ENCODE assay signal across 1 cellular context in genomic region chr1:198254948-198255347, GRCh38.
TF ChIP-seq lines count a peak whose summit lies in the region.

No MANE protein-coding gene starts in this region.

TF ChIP-seq in SK-N-SH treated with all-trans-retinoic acid at 6 μM for 48 hours, 23 proteins besides CTCF, POLR2A, EP300 and RAD21 (continued from another document):
- TF ChIP-seq POU6F1 (CRISPR knock-in tag; IDR thresholded peaks at IDR 0.05; ENCODE audit: borderline replicate concordance, low read depth) (no peak), ZFP30 (CRISPR knock-in tag; IDR thresholded peaks at IDR 0.05) (no peak), CSRNP3 (CRISPR knock-in tag; IDR thresholded peaks at IDR 0.05) (no peak), CSDC2 (CRISPR knock-in tag; IDR thresholded peaks at IDR 0.05) (no peak), ZNF70 (CRISPR knock-in tag; IDR thresholded peaks at IDR 0.05) (no peak), ARNTL (CRISPR knock-in tag; IDR thresholded peaks at IDR 0.05; ENCODE audit: borderline replicate concordance, low read depth) (no peak), ZFP3 (CRISPR knock-in tag; IDR thresholded peaks at IDR 0.05) (no peak), TCF4 (CRISPR knock-in tag; IDR thresholded peaks at IDR 0.05; ENCODE audit: borderline replicate concordance) (no peak), OSR1 (CRISPR knock-in tag; IDR thresholded peaks at IDR 0.05) (no peak)
